In genomic region chr22:20453222-20453621, GRCh38 we compare ENCODE assay signal across 2 cellular contexts.
TF ChIP-seq lines count a peak whose summit lies in the region.

No MANE protein-coding gene starts in this region.

TF ChIP-seq in HepG2, 621 proteins besides CTCF, POLR2A, EP300 and RAD21:
- TF ChIP-seq NR2F2 (IDR thresholded peaks at IDR 0.05; ENCODE audit: borderline replicate concordance, low read depth) (no peak), MAFK (conservative IDR thresholded peaks at IDR 0.05 in 1 of 2, IDR thresholded peaks at IDR 0.05 in 1 of 2; ENCODE audit: low read length in 2 of 2) (peak; percentile 47 to 59), KDM3A (CRISPR knock-in tag; IDR thresholded peaks at IDR 0.05; ENCODE audit: low read depth) (no peak), NFE2L2 (IDR thresholded peaks at IDR 0.05; ENCODE audit: low read length) (peak; percentile 68), ZNF550 (CRISPR knock-in tag; IDR thresholded peaks at IDR 0.05; ENCODE audit: borderline replicate concordance) (no peak), NFAT5 (CRISPR knock-in tag; IDR thresholded peaks at IDR 0.05) (no peak), MAX (IDR thresholded peaks at IDR 0.05) (no peak), ATM (IDR thresholded peaks at IDR 0.05; ENCODE audit: borderline replicate concordance) (no peak), ONECUT2 (CRISPR knock-in tag; IDR thresholded peaks at IDR 0.05) (no peak), ZNF501 (CRISPR knock-in tag; IDR thresholded peaks at IDR 0.05) (no peak), MAFF (IDR thresholded peaks at IDR 0.05; ENCODE audit: low read depth, low read length) (peak; percentile 49; the same call in 1 of the 2 replicates), ZBED4 (CRISPR knock-in tag; IDR thresholded peaks at IDR 0.05; ENCODE audit: borderline replicate concordance) (no peak), KLF16 (CRISPR knock-in tag; IDR thresholded peaks at IDR 0.05) (no peak)

TF ChIP-seq in K562, 482 proteins besides CTCF, POLR2A, EP300 and RAD21:
- TF ChIP-seq KDM5B (IDR thresholded peaks at IDR 0.05; ENCODE audit: insufficient replicate concordance, low read depth, low read length), result no peak
- no peak for TF ChIP-seq GABPB1 (CRISPR knock-in tag; IDR thresholded peaks at IDR 0.05)
- TF ChIP-seq TSC22D4 (tag; IDR thresholded peaks at IDR 0.05), result no peak
- no peak for TF ChIP-seq CHD1 (IDR thresholded peaks at IDR 0.05; ENCODE audit: low read length)
- peak; percentile 59; the same call in 1 of the 2 replicates for TF ChIP-seq NFE2L1 (tag; IDR thresholded peaks at IDR 0.05; ENCODE audit: borderline replicate concordance, low read depth)
- peak; percentile 90 for TF ChIP-seq ZNF316 (IDR thresholded peaks at IDR 0.05)
- 0 out of 4 replicates have a peak, but pooled peaks of 1 of the 2 experiments have one; percentile 9 for TF ChIP-seq FOXA3 (CRISPR knock-in tag; conservative IDR thresholded peaks at IDR 0.05 in 1 of 2, IDR thresholded peaks at IDR 0.05 in 1 of 2)
- TF ChIP-seq KAT8 (IDR thresholded peaks at IDR 0.05; ENCODE audit: low read depth), result no peak
- peak in 1 of 2 experiments; percentile 34; a peak in 1 of 4 replicates for TF ChIP-seq TEAD1 (CRISPR knock-in tag; IDR thresholded peaks at IDR 0.05)
- TF ChIP-seq NCOA4 (IDR thresholded peaks at IDR 0.05; ENCODE audit: partially characterized antibody), result no peak
- peak; percentile 54; the same call in 1 of the 2 replicates for TF ChIP-seq NR2F6 (CRISPR knock-in tag; IDR thresholded peaks at IDR 0.05)
- no peak for TF ChIP-seq E2F3 (CRISPR knock-in tag; IDR thresholded peaks at IDR 0.05)
- no peak for TF ChIP-seq ZNF146 (CRISPR knock-in tag; IDR thresholded peaks at IDR 0.05; ENCODE audit: unreplicated experiment)
- TF ChIP-seq ZFPM2 (CRISPR knock-in tag; IDR thresholded peaks at IDR 0.05), result no peak
- TF ChIP-seq PRPF4 (IDR thresholded peaks at IDR 0.05; ENCODE audit: insufficient read depth, low read depth, low read length, poor library complexity, severe bottlenecking), result no peak
- peak; percentile 61 for TF ChIP-seq MAFK (IDR thresholded peaks at IDR 0.05; ENCODE audit: low read length)
- TF ChIP-seq ELF1 (tag; IDR thresholded peaks at IDR 0.05), result 0 out of 2 replicates have a peak, but pooled peaks have one; percentile 6
- no peak for TF ChIP-seq PHF8 (IDR thresholded peaks at IDR 0.05; ENCODE audit: borderline replicate concordance, low read length)
- no peak for TF ChIP-seq SNRNP70 (optimal IDR thresholded peaks at IDR 0.05; ENCODE audit: low read depth, low read length)
- TF ChIP-seq NFE2 (IDR thresholded peaks at IDR 0.05; ENCODE audit: low read depth), result peak; percentile 79
- peak; percentile 91 for TF ChIP-seq MAFG (tag; conservative IDR thresholded peaks at IDR 0.05)
- 0 out of 2 replicates have a peak, but pooled peaks have one; percentile 19 for TF ChIP-seq JUNB (CRISPR knock-in tag; conservative IDR thresholded peaks at IDR 0.05)
- TF ChIP-seq MAFF (IDR thresholded peaks at IDR 0.05; ENCODE audit: low read length), result peak; percentile 75
- peak; percentile 33 for TF ChIP-seq ZNF699 (CRISPR knock-in tag; IDR thresholded peaks at IDR 0.05; ENCODE audit: insufficient replicate concordance)
